ENCODE assay signal across 8 cellular contexts in the genomic region with DNA sequence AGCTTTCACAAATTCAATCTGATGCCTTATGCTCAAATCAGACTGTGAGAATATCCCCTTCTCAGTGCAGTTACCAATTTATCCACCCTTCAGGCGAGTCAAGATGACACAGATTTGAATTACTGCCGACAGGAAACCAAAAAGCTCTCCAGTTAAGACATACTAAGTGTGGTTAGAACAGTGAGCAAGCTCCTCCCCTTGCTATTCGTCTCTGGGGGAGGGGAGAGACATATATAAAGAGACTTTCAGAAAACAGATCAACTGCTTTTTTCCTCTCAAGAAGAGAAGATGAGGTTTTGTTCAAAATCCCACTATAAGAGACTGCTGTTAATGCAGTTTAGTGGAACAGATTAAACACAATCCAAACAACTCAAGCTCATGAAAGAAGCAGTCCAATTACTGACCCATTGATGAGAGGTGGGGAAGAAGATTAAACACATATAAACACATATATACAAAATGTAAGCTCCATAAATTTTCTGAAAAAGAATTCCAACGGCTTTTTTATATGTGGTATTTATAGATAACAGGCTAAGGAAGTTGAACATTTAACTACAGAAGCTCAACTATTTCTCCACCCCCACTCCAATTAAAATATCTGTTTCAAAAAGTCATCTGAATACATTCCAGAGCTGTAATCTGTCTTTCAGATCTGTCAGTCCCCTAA.
DNase-seq lines count a peak whose midpoint lies in the region; ATAC-seq and TF ChIP-seq lines count a peak whose summit lies in the region.

No MANE protein-coding gene starts in this region.

- no peaks in the 10 kb centered on the region for H3K27me3 Mint-ChIP-seq in CD8-positive, alpha-beta memory T cell
- no peaks in the 10 kb centered on the region for H3K27me3 Mint-ChIP-seq in activated T-cell treated with anti-CD3 and anti-CD28 coated beads, Interleukin-2, amount 50 U/mL, for 24 hours

- 16 to 37% methylated on average over 4 of the region's 4 CpGs for WGBS in sigmoid colon, 2 donors

- H3K4me1 ChIP-seq in CD8-positive, alpha-beta memory T cell (ENCODE audit: insufficient read depth, low read length), result peaks cover 46% of the 10 kb centered on the region
- peaks cover 0 to 55% (median 52%) of the 10 kb centered on the region in 4 donors for H3K4me1 ChIP-seq in sigmoid colon

- H3K4me1 Mint-ChIP-seq in CD8-positive, alpha-beta memory T cell, result peaks cover 56 to 70% (median 66%) of the 10 kb centered on the region in 3 donors
- peaks cover 64% of the 10 kb centered on the region for H3K4me1 Mint-ChIP-seq in activated T-cell treated with anti-CD3 and anti-CD28 coated beads, Interleukin-2, amount 50 U/mL, for 24 hours (ENCODE audit: low read depth)

- H3K36me3 Mint-ChIP-seq in CD8-positive, alpha-beta memory T cell, result peaks cover 1 to 2% (median 2%) of the 10 kb centered on the region in 3 donors
- H3K36me3 Mint-ChIP-seq in activated T-cell treated with anti-CD3 and anti-CD28 coated beads, Interleukin-2, amount 50 U/mL, for 24 hours (ENCODE audit: low read depth), result peaks cover 11% of the 10 kb centered on the region

- no peaks in the 10 kb centered on the region for H3K36me3 ChIP-seq in CD8-positive, alpha-beta memory T cell (ENCODE audit: insufficient read depth, low read length)
- no peaks in the 10 kb centered on the region for H3K36me3 ChIP-seq in sigmoid colon

- intact Hi-C loops in sigmoid colon (cut with DNase I), result loop anchor here (5.0 kb wide), 1 partner anchor 98 kb away; no protein-coding TSS in a partner anchor

- H3K4me3 ChIP-seq in CD8-positive, alpha-beta memory T cell (ENCODE audit: low read length), result peak overlapping the region; percentile 50
- no peak overlapping the region for H3K4me3 ChIP-seq in NB4 (ENCODE audit: low read depth, low read length)
- H3K4me3 ChIP-seq in fibroblast of villous mesenchyme (ENCODE audit: low read depth, low read length), result peak overlapping the region; percentile 63
- H3K4me3 ChIP-seq in sigmoid colon, result peak overlapping the region in 2 of 4 donors; percentile 1 to 24

- POLR2A ChIA-PET in CD8-positive, alpha-beta memory T cell (lab: Charles Lee), result interaction anchor here (0.6 to 1.4 kb wide), 4 partner anchors 103 to 490 kb away, joined by 3 to 5 read pairs (median 3); a partner anchor contains a TSS

- no peak for TF ChIP-seq CTCF in NB4 (IDR thresholded peaks at IDR 0.05; ENCODE audit: low read depth, low read length)
- no peak for TF ChIP-seq CTCF in fibroblast of villous mesenchyme (IDR thresholded peaks at IDR 0.05; ENCODE audit: insufficient read depth, low read depth, low read length)
- TF ChIP-seq CTCF in sigmoid colon (IDR thresholded peaks at IDR 0.05), result no peak

- peak; percentile 68 for ATAC-seq in GM21737 (IDR thresholded peaks at IDR 0.05; ENCODE audit: unreplicated experiment)

- H3K27me3 ChIP-seq in CD8-positive, alpha-beta memory T cell (ENCODE audit: insufficient read depth, low read length, poor library complexity, severe bottlenecking), result no peaks in the 10 kb centered on the region
- no peaks in the 10 kb centered on the region for H3K27me3 ChIP-seq in sigmoid colon

- TF ChIP-seq POLR2A in NB4 (IDR thresholded peaks at IDR 0.05; ENCODE audit: extremely low read depth, insufficient read length) (no peak), sigmoid colon (IDR thresholded peaks at IDR 0.05) (no peak)

- DNase-seq in CD8-positive, alpha-beta memory T cell, result peak; percentile 7 to 74 (median 61)
- DNase-seq in NB4 (ENCODE audit: low read depth), result peak; percentile 82
- DNase-seq in activated T-cell treated with anti-CD3 and anti-CD28 coated beads, Interleukin-2, amount 50 U/mL, for 24 hours, result no peak
- peak; percentile 91 for DNase-seq in fibroblast of villous mesenchyme (ENCODE audit: low read depth)
- no peak for DNase-seq in sigmoid colon
- no peak for DNase-seq in NCI-H1436 (lab: John Stamatoyannopoulos, UW)
- no peak for DNase-seq in ecto neural progenitor cell (ENCODE audit: low spot score)

- H3K27ac Mint-ChIP-seq in CD8-positive, alpha-beta memory T cell, result peak overlapping the region; percentile 73 to 95 (median 86)
- H3K27ac Mint-ChIP-seq in activated T-cell treated with anti-CD3 and anti-CD28 coated beads, Interleukin-2, amount 50 U/mL, for 24 hours, result peak overlapping the region; percentile 83

- CTCF ChIA-PET in CD8-positive, alpha-beta memory T cell (lab: Charles Lee), result interaction anchor here (0.6 to 5.9 kb wide), 6 partner anchors 9 to 1146 kb away, joined by 3 to 48 read pairs (median 8); a partner anchor contains a TSS

- no peak for TF ChIP-seq EP300 in sigmoid colon (IDR thresholded peaks at IDR 0.05)

- H3K4me3 Mint-ChIP-seq in CD8-positive, alpha-beta memory T cell, result peak overlapping the region; percentile 81 to 90 (median 87)
- peak overlapping the region; percentile 62 for H3K4me3 Mint-ChIP-seq in activated T-cell treated with anti-CD3 and anti-CD28 coated beads, Interleukin-2, amount 50 U/mL, for 24 hours

- no peaks in the 10 kb centered on the region for H3K9me3 Mint-ChIP-seq in CD8-positive, alpha-beta memory T cell
- no peaks in the 10 kb centered on the region for H3K9me3 Mint-ChIP-seq in activated T-cell treated with anti-CD3 and anti-CD28 coated beads, Interleukin-2, amount 50 U/mL, for 24 hours

- H3K27ac ChIP-seq in CD8-positive, alpha-beta memory T cell (ENCODE audit: low read depth, low read length), result no peak overlapping the region
- peak overlapping the region in 3 of 4 donors; percentile 33 to 62 (median 46) for H3K27ac ChIP-seq in sigmoid colon

- H3K9me3 ChIP-seq in CD8-positive, alpha-beta memory T cell (ENCODE audit: low read length), result no peaks in the 10 kb centered on the region
- no peaks in the 10 kb centered on the region for H3K9me3 ChIP-seq in sigmoid colon

Comparison
In these comparisons a context has a peak if more than half of its experiments do, and no peak if none do; other contexts are left out.
1. DNase-seq: peak in CD8-positive, alpha-beta memory T cell (5 of 5), NB4 (single experiment) and fibroblast of villous mesenchyme (single experiment); none in activated T-cell treated with anti-CD3 and anti-CD28 coated beads, Interleukin-2, amount 50 U/mL, for 24 hours (single experiment), sigmoid colon (single experiment), NCI-H1436 (single experiment) and ecto neural progenitor cell (single experiment).